Comparison of ENCODE assay signal across 34 cellular contexts in the genomic region with DNA sequence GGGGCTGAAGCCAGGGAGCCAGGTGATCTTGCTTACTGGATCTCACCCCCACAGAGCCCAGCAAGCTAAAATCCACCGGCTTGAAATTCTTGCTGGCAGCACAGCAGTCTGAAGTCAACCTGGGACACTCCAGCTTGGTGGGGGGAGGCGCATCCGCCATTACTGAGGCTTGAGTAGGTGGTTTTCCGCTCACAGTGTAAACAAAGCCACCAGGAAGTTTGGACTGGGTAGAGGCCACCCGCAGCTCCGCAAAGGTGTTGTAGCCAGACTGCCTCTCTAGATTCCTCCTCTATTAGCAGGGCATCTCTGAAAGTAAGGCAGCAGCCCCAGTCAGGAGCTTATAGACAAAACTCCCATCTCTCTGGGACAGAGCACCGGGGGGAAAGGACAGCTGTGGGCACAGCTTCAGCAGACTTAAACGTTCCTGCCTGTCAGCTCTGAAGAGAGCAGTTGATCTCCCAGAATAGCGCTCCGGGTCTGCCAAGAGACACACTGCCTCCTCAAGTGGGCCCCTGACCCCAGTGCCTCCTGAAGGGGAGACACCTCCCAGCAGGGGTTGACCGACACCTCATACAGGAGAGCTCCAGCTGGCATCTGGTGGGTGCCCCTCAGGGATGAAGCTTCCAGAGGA.
"Had no signal": no experiment of that assay in that cellular context is flagged by ENCODE, and none has a peak within 500 bp of the region (broad histone marks: within the 10 kb centered on the region; RNA-seq: fewer than 3 reads in every experiment).

No MANE protein-coding gene starts in this region.

- H3K36me3 Mint-ChIP-seq: activated CD4-positive, alpha-beta memory T cell treated with anti-CD3 and anti-CD28 coated beads for 36 hours had no signal

- H3K36me3 ChIP-seq: adrenal gland, breast epithelium, Peyer's patch, SJSA1 had no signal

- H3K27ac ChIP-seq: adrenal gland, body of pancreas, breast epithelium, Peyer's patch, SJSA1, VCaP had no signal

- H3K27me3 Mint-ChIP-seq: activated B cell treated with CpG ODN at 0.5 μM for 24 hours; activated CD4-positive, alpha-beta memory T cell treated with anti-CD3 and anti-CD28 coated beads for 36 hours had no signal

- H3K9me3 ChIP-seq: adrenal gland, body of pancreas, Peyer's patch, SJSA1, SK-N-SH had no signal

- H3K27me3 ChIP-seq: adrenal gland, body of pancreas, breast epithelium, Peyer's patch, SJSA1 had no signal

- H3K4me1 ChIP-seq: adrenal gland, body of pancreas, breast epithelium, Peyer's patch, SJSA1 had no signal

- H3K4me3 Mint-ChIP-seq: activated B cell treated with CpG ODN at 0.5 μM for 24 hours; activated CD4-positive, alpha-beta memory T cell treated with anti-CD3 and anti-CD28 coated beads for 36 hours; activated naive CD4-positive, alpha-beta T cell treated with anti-CD3 and anti-CD28 coated beads for 36 hours; activated T-cell treated with anti-CD3 and anti-CD28 coated beads, Interleukin-2, amount 50 U/mL, for 4 hours; activated T-helper 1 cell treated with anti-CD3 and anti-CD28 coated beads, Interleukin-12 subunit alpha, Interleukin-12 subunit beta, Interleukin-2, Interleukin-4 antibody, amounts not matched to agents 30 ng/mL and 10 ng/mL and 1 ng/mL, durations not matched to agents 14 hours and 24 hours and 36 hours; T-helper 1 cell treated with Interleukin-12 subunit alpha and Interleukin-12 subunit beta and Interleukin-4 antibody, amounts not matched to agents 30 μg/mL and 1 μg/mL, for 36 hours; T-helper 2 cell treated with Interferon-gamma antibody and Interleukin-4, amounts not matched to agents 5 μg/mL and 100 μg/mL, for 36 hours had no signal

- H3K27ac Mint-ChIP-seq: activated B cell treated with CpG ODN at 0.5 μM for 24 hours; activated CD4-positive, alpha-beta memory T cell treated with anti-CD3 and anti-CD28 coated beads for 36 hours; activated naive CD4-positive, alpha-beta T cell treated with anti-CD3 and anti-CD28 coated beads for 36 hours; activated naive CD4-positive, alpha-beta T cell treated with anti-CD3 and anti-CD28 coated beads, Interleukin-2, amount 50 U/mL, for 72 hours; activated T-helper 1 cell treated with anti-CD3 and anti-CD28 coated beads, Interleukin-12 subunit alpha, Interleukin-12 subunit beta, Interleukin-2, Interleukin-4 antibody, amounts not matched to agents 30 ng/mL and 10 ng/mL and 1 ng/mL, durations not matched to agents 14 hours and 24 hours and 36 hours; T-helper 1 cell treated with Interleukin-12 subunit alpha and Interleukin-12 subunit beta and Interleukin-4 antibody, amounts not matched to agents 30 μg/mL and 1 μg/mL, for 36 hours; T-helper 2 cell treated with Interferon-gamma antibody and Interleukin-4, amounts not matched to agents 5 μg/mL and 100 μg/mL, for 36 hours had no signal

- H3K4me3 ChIP-seq: adrenal gland, body of pancreas, breast epithelium, K562, Peyer's patch, SJSA1 had no signal

- FAIRE-seq: astrocyte, K562 had no signal

- DNase-seq: activated B cell treated with CpG ODN at 0.5 μM for 24 hours; activated CD4-positive, alpha-beta memory T cell treated with anti-CD3 and anti-CD28 coated beads for 36 hours; activated CD4-positive, alpha-beta T cell treated with anti-CD3 and anti-CD28 coated beads for 4 hours; activated CD4-positive, alpha-beta T cell treated with anti-CD3 and anti-CD28 coated beads, Interleukin-2, amount 50 U/mL, for 1 hour; activated CD4-positive, CD25-positive, alpha-beta regulatory T cell treated with anti-CD3 and anti-CD28 coated beads, Interleukin-2, amount 50 U/mL, for 72 hours; activated CD8-positive, alpha-beta memory T cell treated with anti-CD3 and anti-CD28 coated beads, Interleukin-2, amount 50 U/mL, for 4 hours; activated gamma-delta T cell treated with Interleukin-2 at 50 U/mL for 16 hours; activated naive CD4-positive, alpha-beta T cell treated with anti-CD3 and anti-CD28 coated beads for 36 hours; activated T-cell treated with anti-CD3 and anti-CD28 coated beads for 4 hours; activated T-cell treated with anti-CD3 and anti-CD28 coated beads, Interleukin-2, amount 50 U/mL, for 4 hours; adrenal gland; body of pancreas; caudate nucleus; NCI-H1105; NCI-H1417 treated with DMSO at 0.1 percent for 48 hours; NCI-H1930; NCI-H2081 treated with DMSO at 0.1 percent for 48 hours; NCI-H524; NCI-H69; NK-92 treated with Interleukin-12 subunit alpha and Interleukin-12 subunit beta, amount 100 ng/mL, for 24 hours; PC-3; Peyer's patch; RPMI8226; SHP77 treated with DMSO at 0.1 percent for 48 hours; SK-N-SH had no signal

- H3K4me1 Mint-ChIP-seq: activated B cell treated with CpG ODN at 0.5 μM for 24 hours had no signal
